Comparison of ENCODE assay signal across 1 cellular context in genomic region chr20:38633577-38634093, GRCh38.
TF ChIP-seq lines count a peak whose summit lies in the region.

No MANE protein-coding gene starts in this region.

TF ChIP-seq in GM12878, 131 proteins besides CTCF, POLR2A, EP300 and RAD21 (continued from another document):
- TF ChIP-seq ZBTB4 (CRISPR knock-in tag; IDR thresholded peaks at IDR 0.05) = no peak
- 0 out of 4 replicates have a peak, but pooled peaks of 1 of the 2 experiments have one; percentile 8 for TF ChIP-seq BHLHE40 (IDR thresholded peaks at IDR 0.05; ENCODE audit: borderline replicate concordance in 1 of 2, low read depth in 2 of 2, low read length in 1 of 2)
- TF ChIP-seq MXI1 (IDR thresholded peaks at IDR 0.05; ENCODE audit: low read depth, low read length) = no peak
- peak; percentile 55; the same call in 1 of the 2 replicates for TF ChIP-seq SMC3 (IDR thresholded peaks at IDR 0.05; ENCODE audit: borderline replicate concordance, low read length)
- no peak for TF ChIP-seq SPI1 (IDR thresholded peaks at IDR 0.05; ENCODE audit: borderline replicate concordance, insufficient read depth, low read depth, low read length)
